8 cellular contexts compared by ENCODE assay signal in the genomic region with DNA sequence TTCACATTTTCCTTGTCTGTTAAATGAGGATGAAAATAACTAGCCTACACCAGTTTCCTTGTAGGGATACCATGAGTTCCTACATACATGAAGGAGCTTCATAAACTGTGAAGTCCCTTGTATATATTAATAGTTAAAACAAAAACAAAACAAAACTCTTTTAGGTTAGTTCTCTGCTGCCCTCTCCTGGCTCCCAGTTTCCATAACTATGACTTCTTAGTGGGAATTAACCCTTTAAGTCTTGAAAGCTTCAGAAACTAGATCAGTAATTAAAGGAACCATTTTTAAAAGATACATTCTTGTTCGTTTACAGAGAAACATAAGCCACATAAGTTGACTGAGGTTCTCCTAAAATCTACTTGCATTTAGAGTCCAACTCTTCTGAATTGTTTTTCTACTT.
DNase-seq lines count a peak whose midpoint lies in the region; ATAC-seq and TF ChIP-seq lines count a peak whose summit lies in the region.

No MANE protein-coding gene starts in this region.

- peak overlapping the region in 1 of 2 experiments; percentile 79; a peak in 2 of 4 replicates for H3K27ac ChIP-seq in SK-N-SH (ENCODE audit: low read depth in 2 of 2, low read length in 1 of 2)
- H3K27ac ChIP-seq in right cardiac atrium (ENCODE audit: low read length): no peak overlapping the region

- WGBS in SK-N-SH (ENCODE audit: low lambda C conversion rate): 14% methylated on average over 1 of the region's 1 CpG
- 12% methylated on average over 1 of the region's 1 CpG for WGBS in right cardiac atrium

- no peaks in the 10 kb centered on the region for H3K79me2 ChIP-seq in SK-N-SH (ENCODE audit: insufficient read depth)

- H3K9ac ChIP-seq in SK-N-SH: no peak overlapping the region

- H4K20me1 ChIP-seq in SK-N-SH (ENCODE audit: insufficient read depth): no peaks in the 10 kb centered on the region

- ATAC-seq in right cardiac atrium: no peak
- ATAC-seq in GM21528 (IDR thresholded peaks at IDR 0.05; ENCODE audit: low FRiP score, unreplicated experiment): no peak
- no peak for ATAC-seq in HG03439 (IDR thresholded peaks at IDR 0.05; ENCODE audit: unreplicated experiment)
- ATAC-seq in HG03442 (IDR thresholded peaks at IDR 0.05; ENCODE audit: unreplicated experiment): no peak

- H3K9me2 ChIP-seq in SK-N-SH: no peaks in the 10 kb centered on the region

- peak; percentile 77 for TF ChIP-seq CTCF in SK-N-SH (IDR thresholded peaks at IDR 0.05)

- no peaks in the 10 kb centered on the region for H3K36me3 ChIP-seq in SK-N-SH (replicated peaks in 1 of 2; ENCODE audit: control insufficient read depth in 1 of 2, insufficient read depth in 2 of 2, low read length in 1 of 2)

- no peak overlapping the region; a peak in 1 of 4 replicates for H3K4me3 ChIP-seq in SK-N-SH (ENCODE audit: low read depth in 2 of 2, low read length in 1 of 2)
- no peak overlapping the region for H3K4me3 ChIP-seq in right cardiac atrium (ENCODE audit: low read length)

- no peak for TF ChIP-seq EP300 in SK-N-SH (IDR thresholded peaks at IDR 0.05; ENCODE audit: borderline replicate concordance in 1 of 2, low read depth in 1 of 2, low read length in 1 of 2)

- H3K4me1 ChIP-seq in SK-N-SH (ENCODE audit: control insufficient read depth in 1 of 2, insufficient read depth in 2 of 2, low read depth in 1 of 2, low read length in 1 of 2) (peaks cover 0 to 4% of the 10 kb centered on the region in 2 experiments; a peak in 2 of 4 replicates), right cardiac atrium (ENCODE audit: control insufficient read depth, insufficient read depth, low read length) (no peaks in the 10 kb centered on the region)

- no peaks in the 10 kb centered on the region for H3K9me3 ChIP-seq in SK-N-SH
- H3K9me3 ChIP-seq in right cardiac atrium (ENCODE audit: control insufficient read depth, low read length): no peaks in the 10 kb centered on the region

- CTCF ChIA-PET in SK-N-SH (lab: Yijun Ruan, JAX): interaction anchor here (1.0 to 5.8 kb wide), 8 partner anchors 8 to 1141 kb away, joined by 3 to 43 read pairs (median 4); no protein-coding TSS in a partner anchor

- H2AFZ ChIP-seq in SK-N-SH (ENCODE audit: low read depth): no peak overlapping the region; the same call in 1 of the 2 replicates

- intact Hi-C loops in right cardiac atrium (cut with DNase I): loop anchor here in 1 of 4 donors (5.0 kb wide), 1 partner anchor 346 kb away; no protein-coding TSS in a partner anchor

- POLR2A ChIA-PET in SK-N-SH (lab: Yijun Ruan, JAX): no interaction called here

- DNase-seq in EH (ENCODE audit: low read depth) (peak; percentile 20), HT1080 (ENCODE audit: low read depth) (peak; percentile 35), SK-N-SH (peak; percentile 3), right cardiac atrium (peak in 2 of 3 donors; percentile 12 to 21), amniotic stem cell (lab: John Stamatoyannopoulos, UW) (no peak)

- no peaks in the 10 kb centered on the region for H3F3A ChIP-seq in SK-N-SH (replicated peaks; ENCODE audit: insufficient read depth)

- TF ChIP-seq RAD21 in SK-N-SH (IDR thresholded peaks at IDR 0.05; ENCODE audit: low read length): peak; percentile 81

- no peak overlapping the region for H3K4me2 ChIP-seq in SK-N-SH

- H3K27me3 ChIP-seq in SK-N-SH (ENCODE audit: insufficient read depth) (no peaks in the 10 kb centered on the region), right cardiac atrium (ENCODE audit: control insufficient read depth, insufficient read depth) (no peaks in the 10 kb centered on the region)

TF ChIP-seq in SK-N-SH, 30 proteins besides CTCF, POLR2A, EP300 and RAD21:
- TF ChIP-seq FOXM1 (IDR thresholded peaks at IDR 0.05; ENCODE audit: low read depth): no peak
- TF ChIP-seq SMC3 (IDR thresholded peaks at IDR 0.05; ENCODE audit: low read depth, low read length): peak; percentile 68
- TF ChIP-seq MEF2A (IDR thresholded peaks at IDR 0.05; ENCODE audit: borderline replicate concordance, low read depth): no peak
- TF ChIP-seq RCOR1 (IDR thresholded peaks at IDR 0.05; ENCODE audit: low read length): no peak
- no peak for TF ChIP-seq FOSL2 (IDR thresholded peaks at IDR 0.05; ENCODE audit: borderline replicate concordance, low read depth)
- no peak for TF ChIP-seq GABPA (IDR thresholded peaks at IDR 0.05; ENCODE audit: low read depth)
- no peak for TF ChIP-seq FOXJ3 (CRISPR knock-in tag; IDR thresholded peaks at IDR 0.05)
